1 cellular context compared by ENCODE assay signal in genomic region chr1:93592636-93592949, GRCh38.
TF ChIP-seq lines count a peak whose summit lies in the region.

No MANE protein-coding gene starts in this region.

TF ChIP-seq in HepG2, 621 proteins besides CTCF, POLR2A, EP300 and RAD21 (continued from another document):
- TF ChIP-seq, protein P1, sequence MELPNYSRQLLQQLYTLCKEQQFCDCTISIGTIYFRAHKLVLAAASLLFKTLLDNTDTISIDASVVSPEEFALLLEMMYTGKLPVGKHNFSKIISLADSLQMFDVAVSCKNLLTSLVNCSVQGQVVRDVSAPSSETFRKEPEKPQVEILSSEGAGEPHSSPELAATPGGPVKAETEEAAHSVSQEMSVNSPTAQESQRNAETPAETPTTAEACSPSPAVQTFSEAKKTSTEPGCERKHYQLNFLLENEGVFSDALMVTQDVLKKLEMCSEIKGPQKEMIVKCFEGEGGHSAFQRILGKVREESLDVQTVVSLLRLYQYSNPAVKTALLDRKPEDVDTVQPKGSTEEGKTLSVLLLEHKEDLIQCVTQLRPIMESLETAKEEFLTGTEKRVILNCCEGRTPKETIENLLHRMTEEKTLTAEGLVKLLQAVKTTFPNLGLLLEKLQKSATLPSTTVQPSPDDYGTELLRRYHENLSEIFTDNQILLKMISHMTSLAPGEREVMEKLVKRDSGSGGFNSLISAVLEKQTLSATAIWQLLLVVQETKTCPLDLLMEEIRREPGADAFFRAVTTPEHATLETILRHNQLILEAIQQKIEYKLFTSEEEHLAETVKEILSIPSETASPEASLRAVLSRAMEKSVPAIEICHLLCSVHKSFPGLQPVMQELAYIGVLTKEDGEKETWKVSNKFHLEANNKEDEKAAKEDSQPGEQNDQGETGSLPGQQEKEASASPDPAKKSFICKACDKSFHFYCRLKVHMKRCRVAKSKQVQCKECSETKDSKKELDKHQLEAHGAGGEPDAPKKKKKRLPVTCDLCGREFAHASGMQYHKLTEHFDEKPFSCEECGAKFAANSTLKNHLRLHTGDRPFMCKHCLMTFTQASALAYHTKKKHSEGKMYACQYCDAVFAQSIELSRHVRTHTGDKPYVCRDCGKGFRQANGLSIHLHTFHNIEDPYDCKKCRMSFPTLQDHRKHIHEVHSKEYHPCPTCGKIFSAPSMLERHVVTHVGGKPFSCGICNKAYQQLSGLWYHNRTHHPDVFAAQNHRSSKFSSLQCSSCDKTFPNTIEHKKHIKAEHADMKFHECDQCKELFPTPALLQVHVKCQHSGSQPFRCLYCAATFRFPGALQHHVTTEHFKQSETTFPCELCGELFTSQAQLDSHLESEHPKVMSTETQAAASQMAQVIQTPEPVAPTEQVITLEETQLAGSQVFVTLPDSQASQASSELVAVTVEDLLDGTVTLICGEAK (IDR thresholded peaks at IDR 0.05): no peak
- TF ChIP-seq, protein P1 (CRISPR knock-in tag; IDR thresholded peaks at IDR 0.05): 0 out of 2 replicates have a peak, but pooled peaks have one; percentile 4
- TF ChIP-seq REXO4 (CRISPR knock-in tag; IDR thresholded peaks at IDR 0.05; ENCODE audit: borderline replicate concordance) (no peak), MEIS1 (CRISPR knock-in tag; IDR thresholded peaks at IDR 0.05; ENCODE audit: borderline replicate concordance) (no peak), NFKB2 (CRISPR knock-in tag; IDR thresholded peaks at IDR 0.05; ENCODE audit: borderline replicate concordance) (0 out of 2 replicates have a peak, but pooled peaks have one; percentile 2), ZNF546 (CRISPR knock-in tag; conservative IDR thresholded peaks at IDR 0.05) (no peak), ZNF501 (CRISPR knock-in tag; IDR thresholded peaks at IDR 0.05) (0 out of 2 replicates have a peak, but pooled peaks have one; percentile 8)
TF ChIP-seq in HepG2: peak in this region for 5.
